ENCODE assay signal across 9 cellular contexts in the genomic region with DNA sequence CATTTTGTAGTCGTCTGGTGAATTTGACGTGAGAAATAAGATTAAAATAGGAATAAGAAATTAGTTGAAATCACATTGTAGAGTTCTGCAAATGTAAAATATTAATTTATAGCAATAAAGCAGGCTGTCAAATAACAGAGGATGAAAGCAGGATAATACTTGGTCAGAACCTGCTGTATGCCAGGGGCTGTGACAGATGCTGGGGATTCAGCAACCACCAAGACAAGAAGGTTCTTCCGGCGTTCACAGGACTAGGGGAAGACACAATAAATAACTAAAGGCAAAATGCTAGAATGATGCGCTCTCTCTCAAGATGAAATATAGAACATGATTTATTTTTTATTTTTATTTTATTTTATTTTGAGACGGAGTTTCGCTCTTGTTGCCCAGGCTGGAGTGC. TPM values are rescaled to one million over a fixed set of nuclear protein-coding genes. Genes with fewer than 3 reads are reported as not detected.
DNase-seq lines count a peak whose midpoint lies in the region; ATAC-seq, FAIRE-seq and TF ChIP-seq lines count a peak whose summit lies in the region.
"Had no signal": no experiment of that assay in that cellular context is flagged by ENCODE, and none has a peak within 500 bp of the region (broad histone marks: within the 10 kb centered on the region; RNA-seq: fewer than 3 reads in every experiment).

No MANE protein-coding gene starts in this region.

- peaks cover 20% of the 10 kb centered on the region for H3K36me3 Mint-ChIP-seq in Calu3 (ENCODE audit: insufficient read depth, unreplicated experiment)

- no peaks in the 10 kb centered on the region for H3K36me3 ChIP-seq in pancreas

- ATAC-seq in pancreas, result peak in 1 of 4 donors; percentile 14
- ATAC-seq in HG03175 (IDR thresholded peaks at IDR 0.05; ENCODE audit: unreplicated experiment), result no peak

- peak overlapping the region; percentile 63 for H3K27ac Mint-ChIP-seq in Calu3 (ENCODE audit: unreplicated experiment)

- FAIRE-seq in pancreas (lab: Jason Lieb, UNC), result no peak
- FAIRE-seq: colon had no signal

- H3K4me1 ChIP-seq in pancreas, result peaks cover 0 to 3% (median 0%) of the 10 kb centered on the region in 3 donors

- DNase-seq in Calu3, result no peak
- DNase-seq in NCI-H1092 (lab: John Stamatoyannopoulos, UW), result peak; percentile 2
- no peak for DNase-seq in coronary artery (ENCODE audit: low spot score)
- no peak for DNase-seq in pancreas
- DNase-seq in D341Med (ENCODE audit: low spot score), result no peak
- DNase-seq in NCI-H1694 (lab: John Stamatoyannopoulos, UW), result no peak
- DNase-seq in NCI-H2107 (lab: John Stamatoyannopoulos, UW), result no peak

- H3K9me3 Mint-ChIP-seq in Calu3 (ENCODE audit: low read depth, unreplicated experiment), result no peaks in the 10 kb centered on the region

- peaks cover 6% of the 10 kb centered on the region for H3K27me3 Mint-ChIP-seq in Calu3 (ENCODE audit: unreplicated experiment)

- peak overlapping the region; percentile 73 to 91 for H3K27ac ChIP-seq in coronary artery
- H3K27ac ChIP-seq in pancreas, result peak overlapping the region; percentile 72 to 88 (median 84)

- TSS peak; percentile 94 for BruUV-seq in Calu3 (replicated peaks; lab: Mats Ljungman, UMichigan)

- H3K4me3 Mint-ChIP-seq in Calu3 (ENCODE audit: low read depth, unreplicated experiment), result peak overlapping the region; percentile 73

- intact Hi-C loops in Calu3 (cut with micrococcal nuclease; ENCODE audit: unreplicated experiment), result no loop called here
- intact Hi-C loops in pancreas (cut with DNase I), result no loop called here

- CTCF ChIA-PET in Calu3 (lab: Charles Lee), result no interaction called here

- H3K9me3 ChIP-seq in pancreas, result no peaks in the 10 kb centered on the region

- WGBS in pancreas, 2 donors, result 62% methylated on average over 7 of the region's 7 CpGs

- TF ChIP-seq CTCF in Calu3 (IDR thresholded peaks at IDR 0.05; ENCODE audit: unreplicated experiment) (no peak), coronary artery (IDR thresholded peaks at IDR 0.05) (no peak), pancreas (IDR thresholded peaks at IDR 0.05) (no peak)

- peak overlapping the region; percentile 82 for H3K4me3 ChIP-seq in coronary artery
- H3K4me3 ChIP-seq in pancreas, result peak overlapping the region; percentile 39 to 67 (median 58)

- H3K27me3 ChIP-seq in pancreas, result no peaks in the 10 kb centered on the region

- no peaks in the 10 kb centered on the region for H3K4me1 Mint-ChIP-seq in Calu3 (ENCODE audit: low read depth, unreplicated experiment)

RNA-seq across cellular contexts. Expression of gene PARK7, which starts 6.8 kb away (rescaled TPM):
- total RNA-seq in Calu3 (2022), result 207 and 209 TPM in 2 replicates
- total RNA-seq in pancreas, result 100 to 1,000 TPM in 5 of 6 donors, 10 to 100 TPM in 1; 99.8 to 143 (median 134) TPM
- polyA plus RNA-seq in pancreas, result 100 to 1,000 TPM; 174 to 176 TPM

RNA-seq across cellular contexts. Expression of gene TNFRSF9, which starts 14.0 kb away (rescaled TPM):
- total RNA-seq in Calu3 (2022) (0.42 and 0.44 TPM in 2 replicates), pancreas (1 to 10 TPM in 1 of 6 donors, under 1 TPM in 3, not detected in 2; 0.08 to 1.4 (median 0.49) TPM)
- under 1 TPM in 1 of 2 donors, not detected in 1; 0.27 TPM for polyA plus RNA-seq in pancreas
